8 cellular contexts compared by ENCODE assay signal in the genomic region with DNA sequence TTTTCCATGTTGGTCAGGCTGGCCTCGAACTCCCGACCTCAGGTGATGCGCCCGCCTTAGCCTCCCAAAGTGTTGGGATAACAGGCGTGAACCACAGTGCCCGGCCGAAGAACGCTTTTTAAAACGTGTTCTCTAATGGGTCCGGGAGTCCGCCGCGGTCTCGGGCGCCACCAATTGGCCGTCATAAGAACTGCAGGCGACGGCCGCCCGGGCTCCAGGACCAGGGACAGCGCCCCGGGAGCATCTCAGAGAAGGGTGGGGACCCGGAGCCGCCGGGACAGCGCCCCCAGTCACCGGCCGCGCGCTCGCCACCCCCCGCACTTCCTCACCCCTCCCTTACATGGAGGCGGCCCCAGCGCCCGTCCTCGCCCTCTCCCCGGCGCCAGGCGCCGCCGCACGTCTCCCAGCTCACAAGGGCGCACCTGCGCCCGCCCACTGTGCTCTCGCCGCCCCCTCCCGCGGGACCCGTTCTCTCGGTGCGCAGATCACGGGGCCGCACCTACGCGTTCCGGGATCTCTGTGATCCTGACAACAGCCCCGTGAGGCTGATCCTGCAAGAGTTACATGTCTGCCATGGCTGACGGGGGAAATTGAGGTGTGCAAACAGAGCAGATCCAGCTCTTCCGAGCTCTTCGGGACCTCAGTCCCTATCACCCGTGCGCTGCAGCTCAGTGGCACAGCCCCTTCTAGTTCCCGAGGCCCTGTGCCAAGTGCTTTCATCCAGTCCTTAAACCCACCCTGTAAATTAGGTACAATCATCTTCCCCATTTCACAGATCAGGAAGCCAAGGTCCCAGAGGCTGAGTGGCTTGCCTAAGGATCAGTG. TPM values are rescaled to one million over a fixed set of nuclear protein-coding genes. Genes with fewer than 3 reads are reported as not detected.
DNase-seq lines count a peak whose midpoint lies in the region; ATAC-seq and TF ChIP-seq lines count a peak whose summit lies in the region.

No MANE protein-coding gene starts in this region.

- no peaks in the 10 kb centered on the region for H3K9me2 ChIP-seq in Karpas-422 (replicated peaks; ENCODE audit: insufficient read depth, low read length)

- H3K4me2 ChIP-seq in DND-41 (ENCODE audit: insufficient read depth, low read length) (peak overlapping the region; percentile 91), Karpas-422 (ENCODE audit: low read depth, low read length, poor library complexity, severe bottlenecking) (peak overlapping the region; percentile 76)

- H3K4me1 Mint-ChIP-seq in activated T-helper 2 cell treated with anti-CD3 and anti-CD28 coated beads, Interferon-gamma antibody, Interleukin-2, Interleukin-4, amounts not matched to agents 10 μg/mL and 5 μg/mL and 100 μg/mL, durations not matched to agents 14 hours and 24 hours and 36 hours (ENCODE audit: low read depth), result peaks cover 6% of the 10 kb centered on the region

- no peak overlapping the region for H3K27ac Mint-ChIP-seq in activated T-helper 2 cell treated with anti-CD3 and anti-CD28 coated beads, Interferon-gamma antibody, Interleukin-2, Interleukin-4, amounts not matched to agents 10 μg/mL and 5 μg/mL and 100 μg/mL, durations not matched to agents 14 hours and 24 hours and 36 hours

- H3K9me3 Mint-ChIP-seq in activated T-helper 2 cell treated with anti-CD3 and anti-CD28 coated beads, Interferon-gamma antibody, Interleukin-2, Interleukin-4, amounts not matched to agents 10 μg/mL and 5 μg/mL and 100 μg/mL, durations not matched to agents 14 hours and 24 hours and 36 hours, result no peaks in the 10 kb centered on the region

- peaks cover 29% of the 10 kb centered on the region for H3K27me3 Mint-ChIP-seq in activated T-helper 2 cell treated with anti-CD3 and anti-CD28 coated beads, Interferon-gamma antibody, Interleukin-2, Interleukin-4, amounts not matched to agents 10 μg/mL and 5 μg/mL and 100 μg/mL, durations not matched to agents 14 hours and 24 hours and 36 hours (ENCODE audit: low read depth)

- DNase-seq in DND-41, result peak; percentile 91
- DNase-seq in Karpas-422, result peak; percentile 92
- DNase-seq in RPMI7951 (ENCODE audit: low read depth), result peak; percentile 57
- DNase-seq in activated T-helper 2 cell treated with anti-CD3 and anti-CD28 coated beads, Interferon-gamma antibody, Interleukin-2, Interleukin-4, amounts not matched to agents 10 μg/mL and 5 μg/mL and 100 μg/mL, durations not matched to agents 14 hours and 24 hours and 36 hours (ENCODE audit: low spot score), result peak; percentile 80
- peak; percentile 59 for DNase-seq in fibroblast of villous mesenchyme (ENCODE audit: low read depth)
- DNase-seq in superior temporal gyrus (ENCODE audit: extremely low spot score), result peak; percentile 86
- no peak for DNase-seq in DMS114 treated with DMSO at 0.1 percent for 48 hours (lab: John Stamatoyannopoulos, UW; ENCODE audit: unreplicated experiment)

- ATAC-seq in DND-41 (ENCODE audit: insufficient read depth, low read depth), result peak; percentile 97

- peak overlapping the region; percentile 83 for H2AFZ ChIP-seq in DND-41 (ENCODE audit: low read depth, low read length)
- H2AFZ ChIP-seq in Karpas-422 (ENCODE audit: low read length), result peak overlapping the region; percentile 36; the same call in 1 of the 2 replicates

- no peaks in the 10 kb centered on the region for H3K36me3 Mint-ChIP-seq in activated T-helper 2 cell treated with anti-CD3 and anti-CD28 coated beads, Interferon-gamma antibody, Interleukin-2, Interleukin-4, amounts not matched to agents 10 μg/mL and 5 μg/mL and 100 μg/mL, durations not matched to agents 14 hours and 24 hours and 36 hours (ENCODE audit: low read depth)

- peak overlapping the region in 1 of 2 experiments; percentile 60; a peak in 2 of 4 replicates for H3K4me3 ChIP-seq in DND-41 (ENCODE audit: low read depth in 1 of 2, low read length in 2 of 2)
- H3K4me3 ChIP-seq in Karpas-422 (ENCODE audit: low read length), result peak overlapping the region; percentile 56
- no peak overlapping the region for H3K4me3 ChIP-seq in fibroblast of villous mesenchyme (ENCODE audit: low read depth, low read length)
- no peak overlapping the region for H3K4me3 ChIP-seq in neutrophil (ENCODE audit: low read depth in 1 of 2, low read length in 1 of 2)

- peak; percentile 88 for TF ChIP-seq CTCF in DND-41 (IDR thresholded peaks at IDR 0.05; ENCODE audit: borderline replicate concordance, extremely low read depth, low read length, poor library complexity, severe bottlenecking)
- peak; percentile 83 for TF ChIP-seq CTCF in fibroblast of villous mesenchyme (IDR thresholded peaks at IDR 0.05; ENCODE audit: insufficient read depth, low read depth, low read length)
- peak; percentile 97 for TF ChIP-seq CTCF in neutrophil (IDR thresholded peaks at IDR 0.05)

- H3K27me3 ChIP-seq in DND-41 (ENCODE audit: insufficient read depth, low read length, poor library complexity) (peaks cover 3% of the 10 kb centered on the region), Karpas-422 (ENCODE audit: low read length) (no peaks in the 10 kb centered on the region), neutrophil (peaks cover 85% of the 10 kb centered on the region)

- H3K27ac ChIP-seq in DND-41 (ENCODE audit: low read length) (no peak overlapping the region), Karpas-422 (ENCODE audit: low read length) (no peak overlapping the region), neutrophil (no peak overlapping the region)

- H3K4me1 ChIP-seq in DND-41 (ENCODE audit: insufficient read depth, low read length) (peaks cover 11% of the 10 kb centered on the region), Karpas-422 (ENCODE audit: low read length) (peaks cover 13% of the 10 kb centered on the region), neutrophil (ENCODE audit: control insufficient read depth in 1 of 2, insufficient read depth in 1 of 2, low read depth in 1 of 2, low read length in 1 of 2) (peaks cover 7 to 8% of the 10 kb centered on the region in 2 experiments)

- H3K36me3 ChIP-seq in DND-41 (ENCODE audit: insufficient read depth, low read length) (no peaks in the 10 kb centered on the region), Karpas-422 (ENCODE audit: insufficient read depth, low read length) (no peaks in the 10 kb centered on the region), neutrophil (no peaks in the 10 kb centered on the region)

- H3K9ac ChIP-seq in DND-41 (ENCODE audit: low read depth, low read length) (peak overlapping the region; percentile 39), Karpas-422 (ENCODE audit: low read length) (peak overlapping the region; percentile 55; the same call in 1 of the 2 replicates)

- H3K9me3 ChIP-seq in DND-41 (ENCODE audit: insufficient read depth, low read length, severe bottlenecking) (no peaks in the 10 kb centered on the region), Karpas-422 (ENCODE audit: low read length) (no peaks in the 10 kb centered on the region), neutrophil (no peaks in the 10 kb centered on the region)

- H3K79me2 ChIP-seq in DND-41 (ENCODE audit: insufficient read depth, low read length), result no peaks in the 10 kb centered on the region
- no peaks in the 10 kb centered on the region for H3K79me2 ChIP-seq in Karpas-422 (ENCODE audit: low read length)

- intact Hi-C loops in activated T-helper 2 cell treated with anti-CD3 and anti-CD28 coated beads, Interferon-gamma antibody, Interleukin-2, Interleukin-4, amounts not matched to agents 10 μg/mL and 5 μg/mL and 100 μg/mL, durations not matched to agents 14 hours and 24 hours and 36 hours (cut with micrococcal nuclease), result loop anchor here (2.0 kb wide), 2 partner anchors 123 to 151 kb away; a partner anchor contains a TSS

- H4K20me1 ChIP-seq in DND-41 (ENCODE audit: insufficient read depth, low read length) (peaks cover 29% of the 10 kb centered on the region), Karpas-422 (ENCODE audit: insufficient read depth, low read depth, low read length) (no peaks in the 10 kb centered on the region)

- peak overlapping the region; percentile 56 for H3K4me3 Mint-ChIP-seq in activated T-helper 2 cell treated with anti-CD3 and anti-CD28 coated beads, Interferon-gamma antibody, Interleukin-2, Interleukin-4, amounts not matched to agents 10 μg/mL and 5 μg/mL and 100 μg/mL, durations not matched to agents 14 hours and 24 hours and 36 hours (ENCODE audit: low read depth)

RNA-seq across cellular contexts. Expression of a gene that starts 9.8 kb away (rescaled TPM):
- total RNA-seq in Karpas-422 (2014; rRNA removed; shearing (Covaris generic); ENCODE audit: low replicate concordance), result not detected in 2 replicates
- 0.59 and 0.96 TPM in 2 replicates for total RNA-seq in RPMI7951 (2014; rRNA removed; shearing (Covaris generic))
- total RNA-seq in activated T-helper 2 cell treated with anti-CD3 and anti-CD28 coated beads, Interferon-gamma antibody, Interleukin-2, Interleukin-4, amounts not matched to agents 10 μg/mL and 5 μg/mL and 100 μg/mL, durations not matched to agents 14 hours and 24 hours and 36 hours, result 0.46 TPM in 2 replicates
- under 0.01 TPM in 1 of 2 replicates, not detected in the other for total RNA-seq in fibroblast of villous mesenchyme
